ENCODE assay signal across 23 cellular contexts in genomic region chr11:74923125-74923524, GRCh38.
"Had no signal": no experiment of that assay in that cellular context is flagged by ENCODE, and none has a peak within 500 bp of the region (broad histone marks: within the 10 kb centered on the region; RNA-seq: fewer than 3 reads in every experiment).

No MANE protein-coding gene starts in this region.

- H3K4me1 Mint-ChIP-seq: stimulated activated memory B cell treated with anti-CD40 and anti-IgM and Interleukin-4, amounts not matched to agents 10 μg/mL and 1 μg/mL and 100 μg/mL, for 72 hours had no signal

- H3K27ac ChIP-seq: gastrocnemius medialis, heart left ventricle, hepatocyte, left lung, ovary, psoas muscle, sigmoid colon, testis, tibial artery, upper lobe of left lung had no signal

- H3K36me3 ChIP-seq: ovary had no signal

- H3K9me3 Mint-ChIP-seq: effector memory CD8-positive, alpha-beta T cell; naive thymus-derived CD8-positive, alpha-beta T cell; nephron progenitor cell; stimulated activated memory B cell treated with anti-CD40 and anti-IgM and Interleukin-4, amounts not matched to agents 10 μg/mL and 1 μg/mL and 100 μg/mL, for 72 hours had no signal

- H3K4me3 ChIP-seq: gastrocnemius medialis, heart left ventricle, hepatocyte, left lung, ovary, psoas muscle, sigmoid colon, testis, tibial artery, upper lobe of left lung had no signal

- H3K4me2 ChIP-seq: hepatocyte had no signal

- H3K4me3 Mint-ChIP-seq: effector memory CD8-positive, alpha-beta T cell; naive thymus-derived CD8-positive, alpha-beta T cell; nephron progenitor cell; stimulated activated memory B cell treated with anti-CD40 and anti-IgM and Interleukin-4, amounts not matched to agents 10 μg/mL and 1 μg/mL and 100 μg/mL, for 72 hours had no signal

- H2AFZ ChIP-seq: hepatocyte had no signal

- H3K27ac Mint-ChIP-seq: effector memory CD8-positive, alpha-beta T cell; naive thymus-derived CD8-positive, alpha-beta T cell; stimulated activated memory B cell treated with anti-CD40 and anti-IgM and Interleukin-4, amounts not matched to agents 10 μg/mL and 1 μg/mL and 100 μg/mL, for 72 hours had no signal

- H3K79me2 ChIP-seq: hepatocyte had no signal

- H3K27me3 ChIP-seq: gastrocnemius medialis, heart left ventricle, hepatocyte, left lung, ovary, sigmoid colon, testis, tibial artery, upper lobe of left lung had no signal

- H3K9me3 ChIP-seq: gastrocnemius medialis, heart left ventricle, left lung, ovary, psoas muscle, sigmoid colon, testis, tibial artery, upper lobe of left lung had no signal

- ATAC-seq: effector memory CD8-positive, alpha-beta T cell; heart left ventricle; left lung; naive thymus-derived CD8-positive, alpha-beta T cell; right cardiac atrium; stimulated activated memory B cell treated with anti-CD40 and anti-IgM and Interleukin-4, amounts not matched to agents 10 μg/mL and 1 μg/mL and 100 μg/mL, for 72 hours; stimulated activated naive CD8-positive, alpha-beta T cell treated with anti-CD3 and anti-CD28 coated beads, Interleukin-15, Interleukin-2, amounts not matched to agents 100 U/mL and 50 U/mL, for 24 hours had no signal

- H3K4me1 ChIP-seq: heart left ventricle, left lung, psoas muscle, testis, upper lobe of left lung had no signal

- DNase-seq: cortex of kidney; effector memory CD8-positive, alpha-beta T cell; gastrocnemius medialis; heart left ventricle; kidney; left lung; naive thymus-derived CD8-positive, alpha-beta T cell; nephron progenitor cell; nucleus accumbens; ovary; posterior cingulate gyrus; psoas muscle; right cardiac atrium; sigmoid colon; stimulated activated CD4-positive, alpha-beta T cell treated with anti-CD3 and anti-CD28 coated beads, Interleukin-2, amount 100 ng/mL, for 24 hours; stimulated activated CD4-positive, alpha-beta T cell treated with anti-CD3 and anti-CD28 coated beads, Interleukin-4, amount 100 ng/mL, for 24 hours; stimulated activated naive CD8-positive, alpha-beta T cell treated with anti-CD3 and anti-CD28 coated beads, Interleukin-15, Interleukin-2, amounts not matched to agents 100 U/mL and 50 U/mL, for 24 hours; substantia nigra; testis; tibial artery; upper lobe of left lung had no signal
